1 cellular context compared by ENCODE assay signal in the genomic region with DNA sequence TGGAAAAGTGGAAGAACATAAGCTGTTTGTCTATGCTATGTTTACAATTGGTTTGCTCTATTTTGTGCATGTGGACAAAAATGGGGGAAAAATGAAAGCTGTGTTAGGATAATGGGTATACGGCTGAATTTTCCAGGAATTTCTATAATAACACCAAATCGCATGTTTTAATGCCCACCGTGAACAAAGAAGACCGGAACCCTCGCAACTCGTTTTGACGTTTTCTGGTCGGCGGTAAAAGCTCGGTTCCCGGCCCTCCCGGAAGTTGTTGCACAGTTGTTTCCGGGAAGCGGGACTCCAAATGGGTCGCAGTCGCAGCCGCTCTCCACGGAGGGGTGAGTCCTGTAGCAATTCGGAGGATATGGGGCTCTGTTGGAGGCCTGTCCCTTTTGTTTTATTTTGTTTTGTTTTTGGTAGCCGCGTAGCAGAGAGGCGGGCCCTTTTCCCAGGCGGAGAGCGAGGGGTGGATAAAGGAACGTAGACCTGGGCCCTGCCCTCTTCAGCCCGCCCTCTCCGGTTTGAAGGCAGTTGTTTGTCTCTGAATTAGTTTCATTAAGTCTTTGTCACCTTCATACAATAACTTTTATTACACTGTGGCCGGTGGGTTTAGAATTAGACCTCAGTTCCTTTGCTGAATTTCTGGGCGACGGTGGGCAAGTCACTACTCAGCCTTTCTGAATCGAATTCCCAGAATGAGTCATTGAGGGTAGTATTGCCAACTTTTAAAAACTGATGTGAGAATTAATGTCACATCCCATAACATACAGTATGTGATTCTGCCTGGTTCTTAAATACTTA.
A peak's percentile ranks its signal among the peaks of the same experiment; 100 is the strongest.
TF ChIP-seq lines count a peak whose summit lies in the region.

A gene with protein sequence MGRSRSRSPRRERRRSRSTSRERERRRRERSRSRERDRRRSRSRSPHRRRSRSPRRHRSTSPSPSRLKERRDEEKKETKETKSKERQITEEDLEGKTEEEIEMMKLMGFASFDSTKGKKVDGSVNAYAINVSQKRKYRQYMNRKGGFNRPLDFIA (plus strand): TSS at position 273 of the 798 bp plus-strand sequence. CDS start 29 bp downstream, at position 302.

TF ChIP-seq in HepG2, 621 proteins besides CTCF, POLR2A, EP300 and RAD21 (continued from another document and continues in another):
- no peak for TF ChIP-seq ZNF570 (CRISPR knock-in tag; IDR thresholded peaks at IDR 0.05; ENCODE audit: borderline replicate concordance)
- peak; percentile 82; the same call in 1 of the 2 replicates for TF ChIP-seq ZNF547 (CRISPR knock-in tag; IDR thresholded peaks at IDR 0.05)
- TF ChIP-seq, protein P1, sequence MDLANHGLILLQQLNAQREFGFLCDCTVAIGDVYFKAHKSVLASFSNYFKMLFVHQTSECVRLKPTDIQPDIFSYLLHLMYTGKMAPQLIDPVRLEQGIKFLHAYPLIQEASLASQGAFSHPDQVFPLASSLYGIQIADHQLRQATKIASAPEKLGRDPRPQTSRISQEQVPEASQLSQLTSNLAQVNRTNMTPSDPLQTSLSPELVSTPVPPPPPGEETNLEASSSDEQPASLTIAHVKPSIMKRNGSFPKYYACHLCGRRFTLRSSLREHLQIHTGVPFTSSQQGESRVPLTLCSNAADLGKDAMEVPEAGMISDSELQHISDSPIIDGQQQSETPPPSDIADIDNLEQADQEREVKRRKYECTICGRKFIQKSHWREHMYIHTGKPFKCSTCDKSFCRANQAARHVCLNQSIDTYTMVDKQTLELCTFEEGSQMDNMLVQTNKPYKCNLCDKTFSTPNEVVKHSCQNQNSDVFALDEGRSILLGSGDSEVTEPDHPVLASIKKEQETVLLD (CRISPR knock-in tag; IDR thresholded peaks at IDR 0.05; ENCODE audit: low read depth), result no peak
- no peak for TF ChIP-seq SYNCRIP (IDR thresholded peaks at IDR 0.05; ENCODE audit: insufficient read depth, low read depth, low read length)
- TF ChIP-seq FOSL1 (CRISPR knock-in tag; IDR thresholded peaks at IDR 0.05; ENCODE audit: borderline replicate concordance), result peak; percentile 46; the same call in 1 of the 2 replicates
- TF ChIP-seq, protein P2, sequence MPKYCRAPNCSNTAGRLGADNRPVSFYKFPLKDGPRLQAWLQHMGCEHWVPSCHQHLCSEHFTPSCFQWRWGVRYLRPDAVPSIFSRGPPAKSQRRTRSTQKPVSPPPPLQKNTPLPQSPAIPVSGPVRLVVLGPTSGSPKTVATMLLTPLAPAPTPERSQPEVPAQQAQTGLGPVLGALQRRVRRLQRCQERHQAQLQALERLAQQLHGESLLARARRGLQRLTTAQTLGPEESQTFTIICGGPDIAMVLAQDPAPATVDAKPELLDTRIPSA (CRISPR knock-in tag; IDR thresholded peaks at IDR 0.05; ENCODE audit: borderline replicate concordance), result peak; percentile 52; the same call in 1 of the 2 replicates
- TF ChIP-seq ZNF501 (CRISPR knock-in tag; IDR thresholded peaks at IDR 0.05), result peak; percentile 92
- TF ChIP-seq YEATS4 (CRISPR knock-in tag; IDR thresholded peaks at IDR 0.05; ENCODE audit: borderline replicate concordance), result peak; percentile 95
- no peak for TF ChIP-seq NR3C1 (CRISPR knock-in tag; IDR thresholded peaks at IDR 0.05)
- TF ChIP-seq YEATS2 (CRISPR knock-in tag; IDR thresholded peaks at IDR 0.05; ENCODE audit: borderline replicate concordance), result peak; percentile 97
- TF ChIP-seq XRCC5 (optimal IDR thresholded peaks at IDR 0.05; ENCODE audit: low read length), result peak; percentile 97
- peak; percentile 96; the same call in 1 of the 2 replicates for TF ChIP-seq SP140L (CRISPR knock-in tag; IDR thresholded peaks at IDR 0.05; ENCODE audit: borderline replicate concordance)
- TF ChIP-seq HES4 (CRISPR knock-in tag; IDR thresholded peaks at IDR 0.05; ENCODE audit: borderline replicate concordance), result peak; percentile 57; the same call in 1 of the 2 replicates
- TF ChIP-seq, protein P3, sequence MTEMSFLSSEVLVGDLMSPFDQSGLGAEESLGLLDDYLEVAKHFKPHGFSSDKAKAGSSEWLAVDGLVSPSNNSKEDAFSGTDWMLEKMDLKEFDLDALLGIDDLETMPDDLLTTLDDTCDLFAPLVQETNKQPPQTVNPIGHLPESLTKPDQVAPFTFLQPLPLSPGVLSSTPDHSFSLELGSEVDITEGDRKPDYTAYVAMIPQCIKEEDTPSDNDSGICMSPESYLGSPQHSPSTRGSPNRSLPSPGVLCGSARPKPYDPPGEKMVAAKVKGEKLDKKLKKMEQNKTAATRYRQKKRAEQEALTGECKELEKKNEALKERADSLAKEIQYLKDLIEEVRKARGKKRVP (CRISPR knock-in tag; IDR thresholded peaks at IDR 0.05), result no peak; a peak in 1 of 4 replicates
- peak; percentile 73 for TF ChIP-seq ZNF549 (CRISPR knock-in tag; IDR thresholded peaks at IDR 0.05)
- TF ChIP-seq, protein P4, sequence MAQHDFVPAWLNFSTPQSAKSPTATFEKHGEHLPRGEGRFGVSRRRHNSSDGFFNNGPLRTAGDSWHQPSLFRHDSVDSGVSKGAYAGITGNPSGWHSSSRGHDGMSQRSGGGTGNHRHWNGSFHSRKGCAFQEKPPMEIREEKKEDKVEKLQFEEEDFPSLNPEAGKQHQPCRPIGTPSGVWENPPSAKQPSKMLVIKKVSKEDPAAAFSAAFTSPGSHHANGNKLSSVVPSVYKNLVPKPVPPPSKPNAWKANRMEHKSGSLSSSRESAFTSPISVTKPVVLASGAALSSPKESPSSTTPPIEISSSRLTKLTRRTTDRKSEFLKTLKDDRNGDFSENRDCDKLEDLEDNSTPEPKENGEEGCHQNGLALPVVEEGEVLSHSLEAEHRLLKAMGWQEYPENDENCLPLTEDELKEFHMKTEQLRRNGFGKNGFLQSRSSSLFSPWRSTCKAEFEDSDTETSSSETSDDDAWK (CRISPR knock-in tag; IDR thresholded peaks at IDR 0.05), result no peak
- TF ChIP-seq, protein P5, sequence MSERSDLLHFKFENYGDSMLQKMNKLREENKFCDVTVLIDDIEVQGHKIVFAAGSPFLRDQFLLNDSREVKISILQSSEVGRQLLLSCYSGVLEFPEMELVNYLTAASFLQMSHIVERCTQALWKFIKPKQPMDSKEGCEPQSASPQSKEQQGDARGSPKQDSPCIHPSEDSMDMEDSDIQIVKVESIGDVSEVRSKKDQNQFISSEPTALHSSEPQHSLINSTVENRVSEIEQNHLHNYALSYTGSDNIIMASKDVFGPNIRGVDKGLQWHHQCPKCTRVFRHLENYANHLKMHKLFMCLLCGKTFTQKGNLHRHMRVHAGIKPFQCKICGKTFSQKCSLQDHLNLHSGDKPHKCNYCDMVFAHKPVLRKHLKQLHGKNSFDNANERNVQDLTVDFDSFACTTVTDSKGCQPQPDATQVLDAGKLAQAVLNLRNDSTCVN (CRISPR knock-in tag; IDR thresholded peaks at IDR 0.05; ENCODE audit: borderline replicate concordance), result peak; percentile 83; the same call in 1 of the 2 replicates
- no peak for TF ChIP-seq HNRNPK (IDR thresholded peaks at IDR 0.05; ENCODE audit: low read depth, low read length, poor library complexity, severe bottlenecking)
- TF ChIP-seq RFX5 (IDR thresholded peaks at IDR 0.05; ENCODE audit: low read depth, low read length), result no peak
- TF ChIP-seq KDM3A (CRISPR knock-in tag; IDR thresholded peaks at IDR 0.05; ENCODE audit: low read depth), result peak; percentile 94
- peak; percentile 79 for TF ChIP-seq TEAD3 (CRISPR knock-in tag; optimal IDR thresholded peaks at IDR 0.05; ENCODE audit: borderline replicate concordance)
- TF ChIP-seq ZNF3 (CRISPR knock-in tag; IDR thresholded peaks at IDR 0.05), result peak; percentile 68; the same call in 1 of the 2 replicates
- TF ChIP-seq ADNP (CRISPR knock-in tag; IDR thresholded peaks at IDR 0.05), result no peak
- TF ChIP-seq, protein P6, sequence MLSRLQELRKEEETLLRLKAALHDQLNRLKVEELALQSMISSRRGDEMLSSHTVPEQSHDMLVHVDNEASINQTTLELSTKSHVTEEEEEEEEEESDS (CRISPR knock-in tag; IDR thresholded peaks at IDR 0.05; ENCODE audit: borderline replicate concordance), result peak; percentile 77; the same call in 1 of the 2 replicates
- peak; percentile 95 for TF ChIP-seq ZFX (CRISPR knock-in tag; IDR thresholded peaks at IDR 0.05; ENCODE audit: low read depth)
- TF ChIP-seq, protein P7, sequence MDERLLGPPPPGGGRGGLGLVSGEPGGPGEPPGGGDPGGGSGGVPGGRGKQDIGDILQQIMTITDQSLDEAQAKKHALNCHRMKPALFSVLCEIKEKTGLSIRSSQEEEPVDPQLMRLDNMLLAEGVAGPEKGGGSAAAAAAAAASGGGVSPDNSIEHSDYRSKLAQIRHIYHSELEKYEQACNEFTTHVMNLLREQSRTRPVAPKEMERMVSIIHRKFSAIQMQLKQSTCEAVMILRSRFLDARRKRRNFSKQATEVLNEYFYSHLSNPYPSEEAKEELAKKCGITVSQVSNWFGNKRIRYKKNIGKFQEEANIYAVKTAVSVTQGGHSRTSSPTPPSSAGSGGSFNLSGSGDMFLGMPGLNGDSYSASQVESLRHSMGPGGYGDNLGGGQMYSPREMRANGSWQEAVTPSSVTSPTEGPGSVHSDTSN (CRISPR knock-in tag; IDR thresholded peaks at IDR 0.05), result no peak
- TF ChIP-seq PHF21A (CRISPR knock-in tag; IDR thresholded peaks at IDR 0.05), result peak; percentile 32
- TF ChIP-seq EHMT2 (IDR thresholded peaks at IDR 0.05; ENCODE audit: borderline replicate concordance, low read depth, low read length), result peak; percentile 90
- TF ChIP-seq KAT7 (CRISPR knock-in tag; IDR thresholded peaks at IDR 0.05; ENCODE audit: borderline replicate concordance), result peak; percentile 94
- TF ChIP-seq, protein P8, sequence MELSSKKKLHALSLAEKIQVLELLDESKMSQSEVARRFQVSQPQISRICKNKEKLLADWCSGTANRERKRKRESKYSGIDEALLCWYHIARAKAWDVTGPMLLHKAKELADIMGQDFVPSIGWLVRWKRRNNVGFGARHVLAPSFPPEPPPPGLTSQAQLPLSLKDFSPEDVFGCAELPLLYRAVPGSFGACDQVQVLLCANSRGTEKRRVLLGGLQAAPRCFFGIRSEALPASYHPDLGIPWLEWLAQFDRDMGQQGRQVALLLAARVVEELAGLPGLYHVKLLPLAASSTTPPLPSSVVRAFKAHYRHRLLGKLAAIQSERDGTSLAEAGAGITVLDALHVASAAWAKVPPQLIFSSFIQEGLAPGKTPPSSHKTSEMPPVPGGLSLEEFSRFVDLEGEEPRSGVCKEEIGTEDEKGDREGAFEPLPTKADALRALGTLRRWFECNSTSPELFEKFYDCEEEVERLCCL (CRISPR knock-in tag; IDR thresholded peaks at IDR 0.05; ENCODE audit: borderline replicate concordance), result peak; percentile 26; the same call in 1 of the 2 replicates
- TF ChIP-seq HNF4A (CRISPR knock-in tag; IDR thresholded peaks at IDR 0.05), result peak; percentile 49; the same call in 1 of the 2 replicates
- TF ChIP-seq PHF5A (CRISPR knock-in tag; IDR thresholded peaks at IDR 0.05; ENCODE audit: low read depth, unreplicated experiment), result peak; percentile 95
- peak; percentile 94 for TF ChIP-seq MEIS2 (CRISPR knock-in tag; IDR thresholded peaks at IDR 0.05)
- TF ChIP-seq ATRX (CRISPR knock-in tag; IDR thresholded peaks at IDR 0.05; ENCODE audit: borderline replicate concordance), result no peak; the same call in 1 of the 2 replicates
- no peak for TF ChIP-seq ZNF468 (CRISPR knock-in tag; IDR thresholded peaks at IDR 0.05)
- TF ChIP-seq NFYC (CRISPR knock-in tag; IDR thresholded peaks at IDR 0.05), result peak; percentile 53; the same call in 1 of the 2 replicates
- peak; percentile 95 for TF ChIP-seq ZSCAN31 (CRISPR knock-in tag; IDR thresholded peaks at IDR 0.05; ENCODE audit: low read depth)
- TF ChIP-seq ZSCAN20 (CRISPR knock-in tag; IDR thresholded peaks at IDR 0.05; ENCODE audit: borderline replicate concordance), result peak; percentile 94; the same call in 1 of the 2 replicates
- TF ChIP-seq, protein P9, sequence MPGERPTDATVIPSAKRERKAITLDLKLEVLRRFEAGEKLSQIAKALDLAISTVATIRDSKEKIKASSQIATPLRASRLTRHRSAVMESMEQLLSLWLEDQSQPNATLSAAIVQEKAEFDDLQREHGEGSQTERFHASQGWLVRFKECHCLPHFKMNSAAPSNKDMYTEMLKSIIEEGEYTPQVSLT (CRISPR knock-in tag; IDR thresholded peaks at IDR 0.05; ENCODE audit: borderline replicate concordance, low read depth), result no peak
- TF ChIP-seq ZNF292 (CRISPR knock-in tag; IDR thresholded peaks at IDR 0.05; ENCODE audit: borderline replicate concordance, low read depth), result no peak; the same call in 1 of the 2 replicates
- TF ChIP-seq SOX13 (IDR thresholded peaks at IDR 0.05), result no peak
- TF ChIP-seq SOX13 (CRISPR knock-in tag; conservative IDR thresholded peaks at IDR 0.05 in 1 of 2, IDR thresholded peaks at IDR 0.05 in 1 of 2), result peak in 1 of 2 experiments; percentile 54; a peak in 2 of 4 replicates
- TF ChIP-seq JDP2 (CRISPR knock-in tag; IDR thresholded peaks at IDR 0.05; ENCODE audit: borderline replicate concordance), result no peak
- TF ChIP-seq ZNF619 (CRISPR knock-in tag; IDR thresholded peaks at IDR 0.05), result peak; percentile 87; the same call in 1 of the 2 replicates
- TF ChIP-seq SRSF9 (IDR thresholded peaks at IDR 0.05; ENCODE audit: borderline replicate concordance, insufficient read depth, low read depth, low read length, poor library complexity, severe bottlenecking), result no peak
- TF ChIP-seq ZNF879 (CRISPR knock-in tag; IDR thresholded peaks at IDR 0.05), result 0 out of 2 replicates have a peak, but pooled peaks have one; percentile 28
- peak; percentile 85 for TF ChIP-seq NFIC (IDR thresholded peaks at IDR 0.05; ENCODE audit: low read length)
- TF ChIP-seq ZNF296 (CRISPR knock-in tag; conservative IDR thresholded peaks at IDR 0.05), result no peak
- no peak; the same call in 1 of the 2 replicates for TF ChIP-seq ARNTL (CRISPR knock-in tag; IDR thresholded peaks at IDR 0.05)
- TF ChIP-seq, protein P10, sequence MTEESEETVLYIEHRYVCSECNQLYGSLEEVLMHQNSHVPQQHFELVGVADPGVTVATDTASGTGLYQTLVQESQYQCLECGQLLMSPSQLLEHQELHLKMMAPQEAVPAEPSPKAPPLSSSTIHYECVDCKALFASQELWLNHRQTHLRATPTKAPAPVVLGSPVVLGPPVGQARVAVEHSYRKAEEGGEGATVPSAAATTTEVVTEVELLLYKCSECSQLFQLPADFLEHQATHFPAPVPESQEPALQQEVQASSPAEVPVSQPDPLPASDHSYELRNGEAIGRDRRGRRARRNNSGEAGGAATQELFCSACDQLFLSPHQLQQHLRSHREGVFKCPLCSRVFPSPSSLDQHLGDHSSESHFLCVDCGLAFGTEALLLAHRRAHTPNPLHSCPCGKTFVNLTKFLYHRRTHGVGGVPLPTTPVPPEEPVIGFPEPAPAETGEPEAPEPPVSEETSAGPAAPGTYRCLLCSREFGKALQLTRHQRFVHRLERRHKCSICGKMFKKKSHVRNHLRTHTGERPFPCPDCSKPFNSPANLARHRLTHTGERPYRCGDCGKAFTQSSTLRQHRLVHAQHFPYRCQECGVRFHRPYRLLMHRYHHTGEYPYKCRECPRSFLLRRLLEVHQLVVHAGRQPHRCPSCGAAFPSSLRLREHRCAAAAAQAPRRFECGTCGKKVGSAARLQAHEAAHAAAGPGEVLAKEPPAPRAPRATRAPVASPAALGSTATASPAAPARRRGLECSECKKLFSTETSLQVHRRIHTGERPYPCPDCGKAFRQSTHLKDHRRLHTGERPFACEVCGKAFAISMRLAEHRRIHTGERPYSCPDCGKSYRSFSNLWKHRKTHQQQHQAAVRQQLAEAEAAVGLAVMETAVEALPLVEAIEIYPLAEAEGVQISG (CRISPR knock-in tag; IDR thresholded peaks at IDR 0.05), result peak; percentile 96
